37 cellular contexts compared by ENCODE assay signal in the genomic region with DNA sequence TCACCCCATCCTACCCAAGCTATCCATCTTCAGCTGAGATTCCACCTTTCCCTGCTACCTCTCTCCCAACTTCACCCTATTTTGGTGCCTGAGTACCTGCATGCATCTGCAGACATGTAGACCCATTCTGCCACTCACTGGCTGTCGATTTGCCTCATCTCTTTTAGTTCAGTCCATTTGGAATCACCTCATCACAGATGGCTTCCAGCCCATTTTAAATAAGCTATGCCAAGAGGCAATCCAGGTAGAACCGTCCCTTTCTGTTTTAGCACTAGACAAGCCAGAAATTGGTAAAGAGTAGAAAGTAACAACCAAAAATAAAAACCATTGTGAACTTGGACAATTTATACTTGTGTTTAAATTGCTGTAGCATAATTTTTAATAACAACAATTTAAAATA. TPM values are rescaled to one million over a fixed set of nuclear protein-coding genes. Genes with fewer than 3 reads are reported as not detected.
"Had no signal": no experiment of that assay in that cellular context is flagged by ENCODE, and none has a peak within 500 bp of the region (broad histone marks: within the 10 kb centered on the region; RNA-seq: fewer than 3 reads in every experiment).

No MANE protein-coding gene starts in this region.

- H3K4me1 ChIP-seq: SJCRH30 had no signal

- H3K27me3 ChIP-seq: SJCRH30 had no signal

- ATAC-seq: Panc1, Right ventricle myocardium inferior, SK-N-SH treated with all-trans-retinoic acid at 6 μM for 48 hours, T-cell had no signal

- H3K4me3 ChIP-seq: PC-9, SJCRH30, SK-N-MC had no signal

- FAIRE-seq: RCC 7860 had no signal

- DNase-seq: Karpas-422, MM.1S, MV-4-11, NCI-H1092, NCI-H1105, NCI-H1417 treated with DMSO at 0.1 percent for 48 hours, NCI-H1436 treated with DMSO at 0.1 percent for 48 hours, NCI-H1694 treated with DMSO at 0.1 percent for 48 hours, NCI-H187 treated with DMSO at 0.1 percent for 48 hours, NCI-H2029, NCI-H2081, NCI-H2171 treated with DMSO at 0.1 percent for 48 hours, NCI-H2227 treated with DMSO at 0.1 percent for 48 hours, NCI-H345, NCI-H446, NCI-H510A treated with DMSO at 0.1 percent for 48 hours, NCI-H524 treated with DMSO at 0.1 percent for 48 hours, NCI-H526 treated with DMSO at 0.1 percent for 48 hours, NCI-H774, PC-9, SHP77, SIG-M5, SJCRH30, T-cell had no signal

- H3K27ac ChIP-seq: KMS-11, PC-9, RWPE1, SJCRH30, SK-N-MC had no signal

- H3K36me3 ChIP-seq: SJCRH30 had no signal

- H3K9me3 ChIP-seq: SJCRH30 had no signal

RNA-seq across cellular contexts. Expression of a gene that starts 11.3 kb away (rescaled TPM):
- total RNA-seq: LHCN-M2, MCF 10A, NCI-H460, OCI-LY7, PC-9, Right ventricle myocardium inferior, RPMI7951, SJCRH30, SK-MEL-5, T-cell had no signal
